8 cellular contexts compared by ENCODE assay signal in genomic region chr2:219177594-219178376, GRCh38. TPM values are rescaled to one million over a fixed set of nuclear protein-coding genes. Genes with fewer than 3 reads are reported as not detected.
A peak's percentile ranks its signal among the peaks of the same experiment; 100 is the strongest.
DNase-seq lines count a peak whose midpoint lies in the region; ATAC-seq lines count a peak whose summit lies in the region.

TSS of gene RETREG2 (plus strand) at chr2:219178275. CDS start at chr2:219178353, 78 bp downstream.

- peaks cover 47 to 51% of the 10 kb centered on the region in 2 donors for H3K4me1 Mint-ChIP-seq in effector memory CD8-positive, alpha-beta T cell (ENCODE audit: low read depth in 2 of 2)

- H3K4ac ChIP-seq in mesenchymal stem cell (ENCODE audit: low read depth in 1 of 2, low read length in 2 of 2): peak within 1 kb of the TSS; percentile 91 to 96

- H3K4me1 ChIP-seq in mesenchymal stem cell (ENCODE audit: control insufficient read depth, insufficient read depth, low read depth, low read length): peaks cover 20% of the 10 kb centered on the region

- H3K23ac ChIP-seq in mesenchymal stem cell (ENCODE audit: low read length in 2 of 2): peak within 1 kb of the TSS in 1 of 2 experiments; percentile 98

- H3K18ac ChIP-seq in mesenchymal stem cell (ENCODE audit: low read depth in 1 of 2, low read length in 2 of 2): peak within 1 kb of the TSS; percentile 95 to 100

- peak within 1 kb of the TSS; percentile 94 for H3K4me2 ChIP-seq in mesenchymal stem cell (ENCODE audit: low read length, poor library complexity, severe bottlenecking)

- peak within 1 kb of the TSS; percentile 91 for H2BK120ac ChIP-seq in mesenchymal stem cell (ENCODE audit: low read depth, low read length)

- peak; percentile 55 for ATAC-seq in GM19395 (IDR thresholded peaks at IDR 0.05; ENCODE audit: unreplicated experiment)
- ATAC-seq in effector memory CD8-positive, alpha-beta T cell (replicated peaks): peak; percentile 58

- peak within 1 kb of the TSS; percentile 85 for H2BK5ac ChIP-seq in mesenchymal stem cell (ENCODE audit: low read depth, low read length, poor library complexity, severe bottlenecking)

- peaks cover 46 to 60% of the 10 kb centered on the region in 2 experiments for H3K36me3 ChIP-seq in mesenchymal stem cell (ENCODE audit: control insufficient read depth in 1 of 2, insufficient read depth in 2 of 2, low read depth in 1 of 2, low read length in 2 of 2)

- H2BK15ac ChIP-seq in mesenchymal stem cell (ENCODE audit: low read depth, poor library complexity, severe bottlenecking): peak within 1 kb of the TSS; percentile 76

- H3K36me3 Mint-ChIP-seq in effector memory CD8-positive, alpha-beta T cell (ENCODE audit: insufficient read depth): peaks cover 50% of the 10 kb centered on the region

- peak within 1 kb of the TSS in 1 of 2 experiments; percentile 97 for H2BK12ac ChIP-seq in mesenchymal stem cell (ENCODE audit: low read length in 2 of 2)

- H4K8ac ChIP-seq in mesenchymal stem cell (ENCODE audit: low read length): peak within 1 kb of the TSS; percentile 97

- peak within 1 kb of the TSS; percentile 96 for H4K91ac ChIP-seq in mesenchymal stem cell (ENCODE audit: low read length)

- no peaks in the 10 kb centered on the region for H3K27me3 Mint-ChIP-seq in effector memory CD8-positive, alpha-beta T cell

- no peaks in the 10 kb centered on the region for H3K9me3 Mint-ChIP-seq in effector memory CD8-positive, alpha-beta T cell

- peak within 1 kb of the TSS; percentile 85 for H2AFZ ChIP-seq in mesenchymal stem cell (ENCODE audit: low read depth, low read length)

- peak within 1 kb of the TSS; percentile 99 for H3K9ac ChIP-seq in mesenchymal stem cell (ENCODE audit: low read length)

- H3K4me3 Mint-ChIP-seq in effector memory CD8-positive, alpha-beta T cell: peak within 1 kb of the TSS; percentile 87 to 98

- under 1% methylated on average over 49 of the region's 67 CpGs for WGBS in mesenchymal stem cell

- H3K14ac ChIP-seq in mesenchymal stem cell (ENCODE audit: low read length in 2 of 2): peak within 1 kb of the TSS in 1 of 2 experiments; percentile 100

- H3K27me3 ChIP-seq in mesenchymal stem cell (ENCODE audit: control insufficient read depth in 1 of 2, insufficient read depth in 1 of 2, low read length in 2 of 2): no peaks in the 10 kb centered on the region

- no peaks in the 10 kb centered on the region for H3K9me3 ChIP-seq in mesenchymal stem cell (ENCODE audit: control insufficient read depth, low read length)

- no peak within 1 kb of the TSS for H2AK5ac ChIP-seq in mesenchymal stem cell (ENCODE audit: low read length, severe bottlenecking)

- peak within 1 kb of the TSS; percentile 99 for H3K4me3 ChIP-seq in mesenchymal stem cell (ENCODE audit: insufficient read depth in 1 of 2, low read depth in 1 of 2, low read length in 2 of 2)

- DNase-seq in CD1c-positive myeloid dendritic cell (ENCODE audit: extremely low spot score) (peak; percentile 94), HPDE6-E6E7 (ENCODE audit: extremely low spot score) (peak; percentile 96), NOMO-1 (lab: John Stamatoyannopoulos, UW; ENCODE audit: unreplicated experiment in 2 of 2) (peak; percentile 82 to 90), mesenchymal stem cell (peak; percentile 96)
- peak; percentile 70 to 76 (median 76) for DNase-seq in effector memory CD8-positive, alpha-beta T cell
- peak; percentile 72 for DNase-seq in stimulated activated CD8-positive, alpha-beta memory T cell treated with anti-CD3 and anti-CD28 coated beads, Interleukin-12 subunit alpha, Interleukin-12 subunit beta, amount 100 ng/mL, for 4 hours (ENCODE audit: low read depth)

- peaks cover 34% of the 10 kb centered on the region for H3K79me1 ChIP-seq in mesenchymal stem cell (replicated peaks; ENCODE audit: low read length, poor library complexity, severe bottlenecking)

- POLR2A ChIA-PET in activated CD8-positive, alpha-beta memory T cell treated with anti-CD3 and anti-CD28 coated beads for 36 hours (lab: Charles Lee): interaction anchor here (0.8 kb wide), 1 partner anchor 23 kb away, joined by 6 read pairs; no protein-coding TSS in a partner anchor

- H3K27ac ChIP-seq in mesenchymal stem cell (ENCODE audit: low read length, poor library complexity, severe bottlenecking): peak within 1 kb of the TSS; percentile 98

- CTCF ChIA-PET in activated CD8-positive, alpha-beta memory T cell treated with anti-CD3 and anti-CD28 coated beads for 36 hours (lab: Charles Lee): interaction anchor here (0.9 to 1.9 kb wide), 2 partner anchors 28 to 72 kb away, joined by 4 to 7 read pairs; partner anchors contain the start of gene ZFAND2B

- peak within 1 kb of the TSS; percentile 97 to 98 for H3K27ac Mint-ChIP-seq in effector memory CD8-positive, alpha-beta T cell

RNA-seq across cellular contexts. Expression of gene RETREG2, which starts in this region (rescaled TPM):
- total RNA-seq in activated CD8-positive, alpha-beta memory T cell treated with anti-CD3 and anti-CD28 coated beads for 36 hours: 10 to 100 TPM; 68.3 to 69.1 TPM
- polyA plus RNA-seq in mesenchymal stem cell (2013, experiment 1 of 2): 46.4 TPM
- polyA plus RNA-seq in mesenchymal stem cell (2013, experiment 2 of 2): 44.6 TPM

Comparison
In these comparisons a context has a peak if more than half of its experiments do, and no peak if none do; other contexts are left out.
1. Peak in every context shown above with its lines: DNase-seq, ATAC-seq, H3K4me3 ChIP-seq and H3K27ac ChIP-seq.